Comparison of ENCODE assay signal across 21 cellular contexts in the genomic region with DNA sequence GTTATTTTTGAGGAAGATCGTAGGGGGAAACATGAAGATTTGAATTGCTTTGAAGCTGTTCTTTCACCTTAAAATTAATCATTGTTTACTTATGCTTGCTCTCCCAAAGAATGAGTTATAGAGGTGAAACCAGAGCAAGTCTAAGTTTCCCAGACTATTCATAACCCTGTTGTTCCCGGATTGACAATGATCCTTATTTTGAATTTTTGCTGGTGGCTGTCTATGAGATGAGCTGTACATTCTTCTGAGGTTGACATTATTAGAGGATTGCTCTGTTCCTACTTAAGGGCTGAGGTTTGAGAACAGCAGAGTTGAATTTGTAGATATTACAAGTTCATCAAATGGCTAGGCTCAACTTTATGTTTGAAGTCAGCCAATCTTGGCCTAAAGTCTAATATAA.
"Had no signal": no experiment of that assay in that cellular context is flagged by ENCODE, and none has a peak within 500 bp of the region (broad histone marks: within the 10 kb centered on the region; RNA-seq: fewer than 3 reads in every experiment).

No MANE protein-coding gene starts in this region.

- DNase-seq: activated CD4-positive, alpha-beta memory T cell treated with anti-CD3 and anti-CD28 coated beads, Interleukin-2, amount 10 ng/mL, durations not matched to agents 7 days and 5 days; activated CD4-positive, alpha-beta T cell treated with anti-CD3 and anti-CD28 coated beads for 48 hours; activated CD4-positive, CD25-positive, alpha-beta regulatory T cell; activated CD8-positive, alpha-beta memory T cell treated with anti-CD3 and anti-CD28 coated beads, Interleukin-2, amount 10 ng/mL, durations not matched to agents 7 days and 5 days; activated naive CD4-positive, alpha-beta T cell; activated naive CD8-positive, alpha-beta T cell treated with anti-CD3 and anti-CD28 coated beads, Interleukin-2, amount 10 ng/mL, durations not matched to agents 7 days and 5 days; anterior cingulate cortex; colonic mucosa; erythroblast; gastrocnemius medialis; head of caudate nucleus; kidney; left ventricle myocardium inferior; mammary epithelial cell; midbrain; right lobe of liver; stimulated activated CD4-positive, alpha-beta T cell treated with anti-CD3 and anti-CD28 coated beads, Interleukin-4, amount 100 ng/mL, for 1 hour; T1000; uterus had no signal

- H3K4me3 ChIP-seq: colonic mucosa, gastrocnemius medialis, left ventricle myocardium inferior, prostate gland, right lobe of liver, smooth muscle cell, uterus had no signal

- H3K36me3 ChIP-seq: colonic mucosa, gastrocnemius medialis, left ventricle myocardium inferior, prostate gland, right lobe of liver, uterus had no signal

- ATAC-seq: activated CD8-positive, alpha-beta memory T cell treated with anti-CD3 and anti-CD28 coated beads, Interleukin-2, amount 10 ng/mL, durations not matched to agents 7 days and 5 days; gastrocnemius medialis; right lobe of liver had no signal

- H3K4me1 ChIP-seq: colonic mucosa, gastrocnemius medialis, left ventricle myocardium inferior, prostate gland, right lobe of liver, uterus had no signal

- H3K27me3 ChIP-seq: colonic mucosa, gastrocnemius medialis, right lobe of liver, uterus had no signal

- H3K27ac ChIP-seq: colonic mucosa, gastrocnemius medialis, left ventricle myocardium inferior, prostate gland, right lobe of liver, uterus had no signal

- H3K9me3 ChIP-seq: colonic mucosa, gastrocnemius medialis, prostate gland, right lobe of liver, uterus had no signal
